ENCODE assay signal across 10 cellular contexts in genomic region chr1:181092883-181093282, GRCh38. TPM values are rescaled to one million over a fixed set of nuclear protein-coding genes. Genes with fewer than 3 reads are reported as not detected.
DNase-seq lines count a peak whose midpoint lies in the region; ATAC-seq, FAIRE-seq and TF ChIP-seq lines count a peak whose summit lies in the region.
"Had no signal": no experiment of that assay in that cellular context is flagged by ENCODE, and none has a peak within 500 bp of the region (broad histone marks: within the 10 kb centered on the region; RNA-seq: fewer than 3 reads in every experiment).

No MANE protein-coding gene starts in this region.

- H3K4me1 ChIP-seq in keratinocyte (ENCODE audit: control insufficient read depth, extremely low read depth, insufficient read depth, low read length) (peaks cover 22% of the 10 kb centered on the region), smooth muscle cell (ENCODE audit: low read depth) (peaks cover 51% of the 10 kb centered on the region)

- H3K9me1 ChIP-seq in keratinocyte (ENCODE audit: control insufficient read depth, extremely low read depth, insufficient read depth, low read length): peaks cover 2% of the 10 kb centered on the region

- peaks cover 25% of the 10 kb centered on the region for H4K20me1 ChIP-seq in keratinocyte (ENCODE audit: control insufficient read depth, extremely low read depth, insufficient read depth, low read length)
- peaks cover 53% of the 10 kb centered on the region for H4K20me1 ChIP-seq in smooth muscle cell (ENCODE audit: low read depth)

- H3K4me2 ChIP-seq in keratinocyte (ENCODE audit: control insufficient read depth, extremely low read depth, insufficient read depth, low read depth, low read length): peak overlapping the region; percentile 98
- peak overlapping the region; percentile 100 for H3K4me2 ChIP-seq in smooth muscle cell

- H3K4me1 Mint-ChIP-seq in activated T-cell treated with anti-CD3 and anti-CD28 coated beads, Interleukin-2, amount 50 U/mL, for 4 hours (ENCODE audit: low read depth): peaks cover 45% of the 10 kb centered on the region
- H3K4me1 Mint-ChIP-seq in activated CD8-positive, alpha-beta T cell treated with anti-CD3 and anti-CD28 coated beads for 36 hours (ENCODE audit: low read depth): peaks cover 48% of the 10 kb centered on the region

- no peak overlapping the region for H2AFZ ChIP-seq in keratinocyte (ENCODE audit: control insufficient read depth, low read length)
- no peak overlapping the region for H2AFZ ChIP-seq in smooth muscle cell (ENCODE audit: low read depth)

- dilution Hi-C loops in keratinocyte (cut with MboI; ENCODE audit: extremely low pct_ligation_motif_present, low sequenced_read_pairs): loop anchor here (5.0 kb wide), 1 partner anchor 74 kb away; no protein-coding TSS in a partner anchor

- H3K27ac ChIP-seq in keratinocyte (ENCODE audit: control insufficient read depth, insufficient read depth, low read length) (no peak overlapping the region), smooth muscle cell (ENCODE audit: low read depth) (peak overlapping the region; percentile 73), substantia nigra (ENCODE audit: low read depth, low read length, poor library complexity, severe bottlenecking) (no peak overlapping the region)

- H3K4me3 Mint-ChIP-seq in activated T-cell treated with anti-CD3 and anti-CD28 coated beads, Interleukin-2, amount 50 U/mL, for 4 hours: peak overlapping the region; percentile 59
- peak overlapping the region; percentile 45 for H3K4me3 Mint-ChIP-seq in activated CD8-positive, alpha-beta T cell treated with anti-CD3 and anti-CD28 coated beads for 36 hours

- POLR2A ChIA-PET in activated CD8-positive, alpha-beta T cell treated with anti-CD3 and anti-CD28 coated beads for 36 hours (lab: Charles Lee): interaction anchor here (1.2 to 8.6 kb wide), 4 partner anchors 11 to 71 kb away, joined by 3 to 209 read pairs (median 64); no protein-coding TSS in a partner anchor

- no peaks in the 10 kb centered on the region for H3K27me3 Mint-ChIP-seq in activated T-cell treated with anti-CD3 and anti-CD28 coated beads, Interleukin-2, amount 50 U/mL, for 4 hours (ENCODE audit: low read depth)
- no peaks in the 10 kb centered on the region for H3K27me3 Mint-ChIP-seq in activated CD8-positive, alpha-beta T cell treated with anti-CD3 and anti-CD28 coated beads for 36 hours

- intact Hi-C loops in activated CD8-positive, alpha-beta T cell treated with anti-CD3 and anti-CD28 coated beads for 36 hours (cut with micrococcal nuclease): no loop called here

- H3K9me3 Mint-ChIP-seq in activated T-cell treated with anti-CD3 and anti-CD28 coated beads, Interleukin-2, amount 50 U/mL, for 4 hours: no peaks in the 10 kb centered on the region
- H3K9me3 Mint-ChIP-seq in activated CD8-positive, alpha-beta T cell treated with anti-CD3 and anti-CD28 coated beads for 36 hours: no peaks in the 10 kb centered on the region

- no peak for ATAC-seq in activated T-cell treated with anti-CD3 and anti-CD28 coated beads, Interleukin-2, amount 50 U/mL, for 4 hours
- ATAC-seq in activated CD8-positive, alpha-beta T cell treated with anti-CD3 and anti-CD28 coated beads for 36 hours: no peak
- no peak for ATAC-seq in esophagus mucosa

- H3K4me3 ChIP-seq in keratinocyte (ENCODE audit: control insufficient read depth in 2 of 3, extremely low read depth in 1 of 3, insufficient read depth in 2 of 3, low read depth in 1 of 3, low read length in 3 of 3): no peak overlapping the region
- H3K4me3 ChIP-seq in smooth muscle cell: peak overlapping the region; percentile 94

- no peaks in the 10 kb centered on the region for H3K27me3 ChIP-seq in keratinocyte (ENCODE audit: control insufficient read depth, extremely low read depth, insufficient read depth, low read length)
- H3K27me3 ChIP-seq in smooth muscle cell (ENCODE audit: low read depth): no peaks in the 10 kb centered on the region

- peaks cover 50% of the 10 kb centered on the region for H3K79me2 ChIP-seq in keratinocyte (ENCODE audit: control insufficient read depth, insufficient read depth, low read length)
- peaks cover 37% of the 10 kb centered on the region for H3K79me2 ChIP-seq in smooth muscle cell (ENCODE audit: low read depth)

- peaks cover 39% of the 10 kb centered on the region for H3K36me3 Mint-ChIP-seq in activated T-cell treated with anti-CD3 and anti-CD28 coated beads, Interleukin-2, amount 50 U/mL, for 4 hours (ENCODE audit: insufficient read depth)
- peaks cover 53% of the 10 kb centered on the region for H3K36me3 Mint-ChIP-seq in activated CD8-positive, alpha-beta T cell treated with anti-CD3 and anti-CD28 coated beads for 36 hours (ENCODE audit: low read depth)

- no peak overlapping the region for H3K9ac ChIP-seq in keratinocyte (ENCODE audit: control insufficient read depth, extremely low read depth, insufficient read depth, low read length)
- H3K9ac ChIP-seq in smooth muscle cell (ENCODE audit: low read depth): no peak overlapping the region

- FAIRE-seq in keratinocyte (lab: Jason Lieb, UNC): no peak

- H3K36me3 ChIP-seq in keratinocyte (ENCODE audit: control insufficient read depth in 2 of 2, extremely low read depth in 1 of 2, insufficient read depth in 2 of 2, low read length in 2 of 2): peaks cover 11 to 15% of the 10 kb centered on the region in 2 experiments
- H3K36me3 ChIP-seq in smooth muscle cell (ENCODE audit: low read depth): no peaks in the 10 kb centered on the region

- DNase-seq in activated T-cell treated with anti-CD3 and anti-CD28 coated beads, Interleukin-2, amount 50 U/mL, for 4 hours: no peak
- no peak for DNase-seq in activated T-cell treated with anti-CD3 and anti-CD28 coated beads, Interleukin-2, amount 50 U/mL, for 1 hour
- no peak for DNase-seq in activated CD8-positive, alpha-beta T cell treated with anti-CD3 and anti-CD28 coated beads for 36 hours
- no peak for DNase-seq in keratinocyte (ENCODE audit: low read depth, low spot score)
- no peak for DNase-seq in smooth muscle cell (lab: John Stamatoyannopoulos, UW; ENCODE audit: unreplicated experiment)
- DNase-seq in NCI-H2029 treated with DMSO at 0.1 percent for 48 hours (lab: John Stamatoyannopoulos, UW): no peak
- DNase-seq in substantia nigra (lab: John Stamatoyannopoulos, UW): no peak
- DNase-seq: NCI-H1930 had no signal

- H3F3A ChIP-seq in smooth muscle cell (ENCODE audit: low read depth): peaks cover 7% of the 10 kb centered on the region

- H3K9me3 ChIP-seq in keratinocyte (ENCODE audit: control insufficient read depth, low read depth, low read length) (no peaks in the 10 kb centered on the region), smooth muscle cell (replicated peaks; ENCODE audit: low read depth) (no peaks in the 10 kb centered on the region)

- CTCF ChIA-PET in activated CD8-positive, alpha-beta T cell treated with anti-CD3 and anti-CD28 coated beads for 36 hours (lab: Charles Lee): interaction anchor here (1.2 to 12.2 kb wide), 2 partner anchors 33 to 49 kb away, joined by 3 to 179 read pairs; no protein-coding TSS in a partner anchor

- 95% methylated on average over 3 of the region's 3 CpGs for WGBS in smooth muscle cell (ENCODE audit: low lambda C conversion rate)

- TF ChIP-seq CTCF in activated CD8-positive, alpha-beta T cell treated with anti-CD3 and anti-CD28 coated beads for 36 hours (IDR thresholded peaks at IDR 0.05): no peak
- no peak for TF ChIP-seq CTCF in keratinocyte (optimal IDR thresholded peaks at IDR 0.05 in 1 of 3, IDR thresholded peaks at IDR 0.05 in 1 of 3, conservative IDR thresholded peaks at IDR 0.05 in 1 of 3; ENCODE audit: extremely low read depth in 1 of 3, insufficient read depth in 2 of 3, low read length in 3 of 3)
- no peak for TF ChIP-seq CTCF in smooth muscle cell (IDR thresholded peaks at IDR 0.05; ENCODE audit: borderline replicate concordance, insufficient read depth, poor library complexity, severe bottlenecking)

- no peak overlapping the region for H3K27ac Mint-ChIP-seq in activated CD8-positive, alpha-beta T cell treated with anti-CD3 and anti-CD28 coated beads for 36 hours
- H3K27ac Mint-ChIP-seq: progenitor cell of endocrine pancreas had no signal

RNA-seq across cellular contexts. Expression of gene IER5, which starts 4.4 kb away (rescaled TPM):
- total RNA-seq in activated T-cell treated with anti-CD3 and anti-CD28 coated beads, Interleukin-2, amount 50 U/mL, for 4 hours: 10 to 100 TPM; 43.6 to 58.9 (median 54.9) TPM
- 10 to 100 TPM; 39.8 to 41.3 TPM for total RNA-seq in activated CD8-positive, alpha-beta T cell treated with anti-CD3 and anti-CD28 coated beads for 36 hours
- polyA plus RNA-seq in keratinocyte (18.1 to 22.5 TPM (median 20.0 TPM) in 3 replicates), smooth muscle cell (39.9 and 56.2 TPM in 2 replicates)
- polyA plus RNA-seq in keratinocyte (2011; ENCODE audit: low read depth): 27.9 TPM
- 8.6 and 9.8 TPM in 2 replicates for polyA plus RNA-seq in keratinocyte (2011; cell fraction: cytosol; rRNA removed)
- 32.8 and 33.5 TPM in 2 replicates for polyA plus RNA-seq in keratinocyte (2011; cell fraction: nucleus; rRNA removed)
- polyA plus RNA-seq in keratinocyte (2012; ENCODE audit: low replicate concordance): 23.4 and 50.4 TPM in 2 replicates
- 11.6 to 12.8 TPM (median 12.6 TPM) in 3 replicates for polyA minus RNA-seq in keratinocyte
- polyA minus RNA-seq in keratinocyte (2011; cell fraction: cytosol; rRNA and poly(A)+ RNA removed): 27.2 TPM
- 23.8 and 28.0 TPM in 2 replicates for polyA minus RNA-seq in keratinocyte (2011; cell fraction: nucleus; rRNA and poly(A)+ RNA removed)
- total RNA-seq in smooth muscle cell (32.6 and 35.1 TPM in 2 replicates), esophagus mucosa (21.4 TPM)

RNA-seq across cellular contexts. Expression of gene MR1, which starts 59.1 kb away (rescaled TPM):
- total RNA-seq in activated T-cell treated with anti-CD3 and anti-CD28 coated beads, Interleukin-2, amount 50 U/mL, for 4 hours: 10 to 100 TPM in 1 of 3 donors, 1 to 10 TPM in 2; 6.5 to 10.7 (median 8.3) TPM
- total RNA-seq in activated CD8-positive, alpha-beta T cell treated with anti-CD3 and anti-CD28 coated beads for 36 hours: 10 to 100 TPM; 15.7 to 16.7 TPM
- polyA plus RNA-seq in keratinocyte (24.0 to 51.5 TPM (median 32.3 TPM) in 3 replicates), smooth muscle cell (0.26 and 1.2 TPM in 2 replicates)
- polyA plus RNA-seq in keratinocyte (2011; ENCODE audit: low read depth): 9.9 TPM
- 14.8 and 24.6 TPM in 2 replicates for polyA plus RNA-seq in keratinocyte (2011; cell fraction: cytosol; rRNA removed)
- 63.0 and 68.6 TPM in 2 replicates for polyA plus RNA-seq in keratinocyte (2011; cell fraction: nucleus; rRNA removed)
- polyA plus RNA-seq in keratinocyte (2012; ENCODE audit: low replicate concordance): 16.5 and 17.2 TPM in 2 replicates
- 9.3 to 26.3 TPM (median 23.3 TPM) in 3 replicates for polyA minus RNA-seq in keratinocyte
- 10.9 TPM for polyA minus RNA-seq in keratinocyte (2011; cell fraction: cytosol; rRNA and poly(A)+ RNA removed)
- 54.3 and 63.7 TPM in 2 replicates for polyA minus RNA-seq in keratinocyte (2011; cell fraction: nucleus; rRNA and poly(A)+ RNA removed)
- total RNA-seq in smooth muscle cell (1.4 and 2.1 TPM in 2 replicates), esophagus mucosa (16.3 TPM)
